ENCODE assay signal across 8 cellular contexts in the genomic region with DNA sequence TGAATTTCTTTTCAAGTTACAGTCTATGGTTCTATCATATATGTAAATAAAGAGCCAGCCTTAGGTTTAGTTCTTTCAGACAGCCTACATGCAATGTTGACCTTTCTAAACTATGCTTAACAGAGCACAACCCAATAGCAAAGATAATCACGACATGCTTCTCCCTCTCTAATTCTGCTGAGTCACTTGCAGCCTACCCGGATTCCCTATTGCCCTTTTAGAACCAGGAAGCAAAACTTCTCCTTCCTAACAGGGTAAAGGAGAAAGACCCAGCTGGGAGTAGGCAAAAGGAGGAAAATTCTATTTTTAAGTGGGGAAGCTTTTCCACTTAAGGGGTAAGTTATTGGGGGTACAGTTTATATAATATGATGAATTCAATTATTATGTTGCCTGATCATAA.
DNase-seq lines count a peak whose midpoint lies in the region; ATAC-seq and TF ChIP-seq lines count a peak whose summit lies in the region.

No MANE protein-coding gene starts in this region.

- H3K9me3 ChIP-seq in IMR-90 (ENCODE audit: control insufficient read depth, insufficient read depth, low read length) = no peaks in the 10 kb centered on the region

- CTCF ChIA-PET in IMR-90 (lab: Yijun Ruan, JAX) = no interaction called here

- TF ChIP-seq POLR2A in IMR-90 (IDR thresholded peaks at IDR 0.05; ENCODE audit: low read depth, low read length) = no peak

- intact Hi-C loops in IMR-90 (cut with micrococcal nuclease) = no loop called here

- dilution Hi-C loops in IMR-90 (cut with HindIII; ENCODE audit: low sequenced_read_pairs, unreplicated experiment) = no loop called here

- H2AFZ ChIP-seq in IMR-90 (replicated peaks; ENCODE audit: low read length, poor library complexity) = no peak overlapping the region

- H3K14ac ChIP-seq in IMR-90 (replicated peaks; ENCODE audit: low read depth, low read length) = peak overlapping the region; percentile 72; the same call in 1 of the 2 replicates

- peak; percentile 96 for ATAC-seq in IMR-90 (ENCODE audit: low read depth)
- ATAC-seq in HG03442 (IDR thresholded peaks at IDR 0.05; ENCODE audit: unreplicated experiment) = no peak
- no peak for ATAC-seq in GM21381 (IDR thresholded peaks at IDR 0.05; ENCODE audit: unreplicated experiment)

- TF ChIP-seq RAD21 in IMR-90 (IDR thresholded peaks at IDR 0.05; ENCODE audit: low read length) = no peak

- H3K27ac ChIP-seq in IMR-90 (ENCODE audit: insufficient read depth, low read length) = peak overlapping the region; percentile 79; the same call in 1 of the 2 replicates

- in situ Hi-C loops in IMR-90 (cut with MboI; ENCODE audit: low sequenced_read_pairs) = no loop called here

- H3K4me1 ChIP-seq in IMR-90 (ENCODE audit: control insufficient read depth, insufficient read depth, low read length) = peaks cover 3% of the 10 kb centered on the region; the same call in 1 of the 2 replicates

- no peaks in the 10 kb centered on the region for H3K9me1 ChIP-seq in IMR-90 (ENCODE audit: insufficient read depth, low read length)

- H3K4me3 ChIP-seq in IMR-90 (ENCODE audit: insufficient read depth, low read depth, low read length) = no peak overlapping the region

- H2BK20ac ChIP-seq in IMR-90 (ENCODE audit: low read depth, low read length) = peak overlapping the region; percentile 90

- H3K79me1 ChIP-seq in IMR-90 (ENCODE audit: low read depth in 1 of 2, low read length in 2 of 2) = no peaks in the 10 kb centered on the region

- no CpG with 5 or more reads among the region's 2 CpGs for WGBS in IMR-90 (ENCODE audit: extremely low coverage in 2 of 2, insufficient read length in 1 of 2), 2 experiments

- H3K27me3 ChIP-seq in IMR-90 (ENCODE audit: control insufficient read depth, insufficient read depth, low read length) = no peaks in the 10 kb centered on the region

- no peak for TF ChIP-seq CTCF in IMR-90 (conservative IDR thresholded peaks at IDR 0.05; ENCODE audit: low read depth, low read length)
- TF ChIP-seq CTCF in mesothelial cell of epicardium (IDR thresholded peaks at IDR 0.05; ENCODE audit: unreplicated experiment) = no peak

- no peak overlapping the region for H3K56ac ChIP-seq in IMR-90 (ENCODE audit: extremely low read depth, insufficient read depth, low read length)

- H3K36me3 ChIP-seq in IMR-90 (ENCODE audit: control insufficient read depth, insufficient read depth, low read length) = no peaks in the 10 kb centered on the region

- H2BK120ac ChIP-seq in IMR-90 (ENCODE audit: low read depth, low read length) = peak overlapping the region; percentile 87

- 0 out of 3 replicates have a peak overlapping the region, but pooled peaks have one; percentile 49 for H2BK15ac ChIP-seq in IMR-90 (ENCODE audit: low read depth, low read length)

- H4K91ac ChIP-seq in IMR-90 (ENCODE audit: insufficient read depth, low read depth, low read length) = 0 out of 2 replicates have a peak overlapping the region, but pooled peaks have one; percentile 14

- POLR2A ChIA-PET in IMR-90 (lab: Charles Lee; ENCODE audit: unreplicated experiment) = no interaction called here

- H2AK9ac ChIP-seq in IMR-90 (replicated peaks; ENCODE audit: low read depth, low read length, poor library complexity) = no peak overlapping the region

- H4K5ac ChIP-seq in IMR-90 (ENCODE audit: low read depth, low read length) = peak overlapping the region; percentile 86

- peaks cover 34% of the 10 kb centered on the region for H3K4me1 Mint-ChIP-seq in mesothelial cell of epicardium

- peak overlapping the region; percentile 82 for H3K18ac ChIP-seq in IMR-90 (ENCODE audit: low read depth, low read length)

- peak overlapping the region; percentile 12 to 55 for H4K8ac ChIP-seq in IMR-90 (ENCODE audit: low read depth in 2 of 2, low read length in 2 of 2)

- H3K9ac ChIP-seq in IMR-90 (ENCODE audit: low read depth, low read length) = no peak overlapping the region

- peak overlapping the region; percentile 92 for H3K27ac Mint-ChIP-seq in mesothelial cell of epicardium

- H3K27me3 Mint-ChIP-seq in mesothelial cell of epicardium (ENCODE audit: low read depth) = no peaks in the 10 kb centered on the region

- H3K23ac ChIP-seq in IMR-90 (ENCODE audit: low read depth, low read length) = peak overlapping the region; percentile 17; the same call in 1 of the 2 replicates

- H4K20me1 ChIP-seq in IMR-90 (ENCODE audit: insufficient read depth, low read length) = no peaks in the 10 kb centered on the region

- H3K9me3 Mint-ChIP-seq in mesothelial cell of epicardium = no peaks in the 10 kb centered on the region

- no peak overlapping the region for H3K4me3 Mint-ChIP-seq in mesothelial cell of epicardium

- H3K4ac ChIP-seq in IMR-90 (ENCODE audit: low read depth, low read length) = peak overlapping the region; percentile 62; the same call in 1 of the 2 replicates

- peak overlapping the region; percentile 79 for H2BK5ac ChIP-seq in IMR-90 (ENCODE audit: low read depth, low read length, poor library complexity, severe bottlenecking)

- H3K36me3 Mint-ChIP-seq in mesothelial cell of epicardium = no peaks in the 10 kb centered on the region

- no TSS peak for BruUV-seq in IMR-90 (replicated peaks; lab: Mats Ljungman, UMichigan)

- peak overlapping the region; percentile 16; the same call in 1 of the 2 replicates for H3K4me2 ChIP-seq in IMR-90 (ENCODE audit: low read depth, low read length)

- DNase-seq in DMS153 (lab: John Stamatoyannopoulos, UW) (peak; percentile 76), IMR-90 (peak; percentile 71), dermis blood vessel endothelial cell (peak; percentile 41), mesothelial cell of epicardium (ENCODE audit: low spot score in 2 of 2, unreplicated experiment in 2 of 2) (no peak), iPS-NIHi11 (ENCODE audit: low spot score) (no peak), HPDE6-E6E7 (ENCODE audit: extremely low spot score) (no peak)

- H2AK5ac ChIP-seq in IMR-90 (ENCODE audit: low read depth, low read length) = no peak overlapping the region

TF ChIP-seq in IMR-90, 13 proteins besides CTCF, POLR2A, EP300 and RAD21:
- TF ChIP-seq CEBPB (IDR thresholded peaks at IDR 0.05; ENCODE audit: low read depth, low read length) (no peak), MXI1 (IDR thresholded peaks at IDR 0.05; ENCODE audit: borderline replicate concordance, low read depth, low read length) (no peak), FOS (IDR thresholded peaks at IDR 0.05; ENCODE audit: low read depth, low read length) (no peak), RCOR1 (IDR thresholded peaks at IDR 0.05; ENCODE audit: insufficient replicate concordance, low read length) (no peak), MAZ (IDR thresholded peaks at IDR 0.05; ENCODE audit: borderline replicate concordance, low read depth, low read length) (no peak), CHD1 (IDR thresholded peaks at IDR 0.05; ENCODE audit: low read depth, low read length) (no peak), MAFK (IDR thresholded peaks at IDR 0.05; ENCODE audit: low read depth, low read length) (peak; percentile 82), NFE2L2 (IDR thresholded peaks at IDR 0.05; ENCODE audit: low read depth, low read length) (peak; percentile 99), SMC3 (IDR thresholded peaks at IDR 0.05; ENCODE audit: low read depth, low read length) (no peak)
- TF ChIP-seq, protein P1, sequence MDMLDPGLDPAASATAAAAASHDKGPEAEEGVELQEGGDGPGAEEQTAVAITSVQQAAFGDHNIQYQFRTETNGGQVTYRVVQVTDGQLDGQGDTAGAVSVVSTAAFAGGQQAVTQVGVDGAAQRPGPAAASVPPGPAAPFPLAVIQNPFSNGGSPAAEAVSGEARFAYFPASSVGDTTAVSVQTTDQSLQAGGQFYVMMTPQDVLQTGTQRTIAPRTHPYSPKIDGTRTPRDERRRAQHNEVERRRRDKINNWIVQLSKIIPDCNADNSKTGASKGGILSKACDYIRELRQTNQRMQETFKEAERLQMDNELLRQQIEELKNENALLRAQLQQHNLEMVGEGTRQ (IDR thresholded peaks at IDR 0.05; ENCODE audit: low read depth, low read length) = no peak
- TF ChIP-seq, protein P2, sequence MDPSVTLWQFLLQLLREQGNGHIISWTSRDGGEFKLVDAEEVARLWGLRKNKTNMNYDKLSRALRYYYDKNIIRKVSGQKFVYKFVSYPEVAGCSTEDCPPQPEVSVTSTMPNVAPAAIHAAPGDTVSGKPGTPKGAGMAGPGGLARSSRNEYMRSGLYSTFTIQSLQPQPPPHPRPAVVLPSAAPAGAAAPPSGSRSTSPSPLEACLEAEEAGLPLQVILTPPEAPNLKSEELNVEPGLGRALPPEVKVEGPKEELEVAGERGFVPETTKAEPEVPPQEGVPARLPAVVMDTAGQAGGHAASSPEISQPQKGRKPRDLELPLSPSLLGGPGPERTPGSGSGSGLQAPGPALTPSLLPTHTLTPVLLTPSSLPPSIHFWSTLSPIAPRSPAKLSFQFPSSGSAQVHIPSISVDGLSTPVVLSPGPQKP (IDR thresholded peaks at IDR 0.05; ENCODE audit: borderline replicate concordance, low read depth, low read length) = no peak

Comparison
In these comparisons a context has a peak if more than half of its experiments do, and no peak if none do; other contexts are left out.
1. DNase-seq: peak in DMS153 (single experiment), IMR-90 (single experiment) and dermis blood vessel endothelial cell (single experiment); none in mesothelial cell of epicardium (0 of 2), iPS-NIHi11 (single experiment) and HPDE6-E6E7 (single experiment).